In genomic region chr1:118661769-118662320, GRCh38 we compare ENCODE assay signal across 1 cellular context.
TF ChIP-seq lines count a peak whose summit lies in the region.

No MANE protein-coding gene starts in this region.

TF ChIP-seq in GM23338, 12 proteins besides CTCF, POLR2A, EP300 and RAD21 (continued from another document):
- TF ChIP-seq REST (IDR thresholded peaks at IDR 0.05; ENCODE audit: unreplicated experiment) (no peak), EZH2 (IDR thresholded peaks at IDR 0.05; ENCODE audit: low read depth, unreplicated experiment) (no peak), ZNF114 (CRISPR knock-in tag; IDR thresholded peaks at IDR 0.05) (no peak), POLR2AphosphoS5 (IDR thresholded peaks at IDR 0.05; ENCODE audit: low read depth) (no peak)
